19 cellular contexts compared by ENCODE assay signal in genomic region chr2:121120411-121120810, GRCh38.
"Had no signal": no experiment of that assay in that cellular context is flagged by ENCODE, and none has a peak within 500 bp of the region (broad histone marks: within the 10 kb centered on the region; RNA-seq: fewer than 3 reads in every experiment).

No MANE protein-coding gene starts in this region.

- DNase-seq: stimulated activated CD4-positive, alpha-beta T cell treated with anti-CD3 and anti-CD28 coated beads, Interleukin-2, amount 100 ng/mL, for 48 hours; stimulated activated CD4-positive, alpha-beta T cell treated with anti-CD3 and anti-CD28 coated beads, Interleukin-4, amount 100 ng/mL, for 1 hour; stimulated activated CD4-positive, alpha-beta T cell treated with anti-CD3 and anti-CD28 coated beads, Interleukin-4, amount 100 ng/mL, for 24 hours; stimulated activated CD4-positive, alpha-beta T cell treated with anti-CD3 and anti-CD28 coated beads, Interleukin-4, amount 100 ng/mL, for 4 hours; stimulated activated CD8-positive, alpha-beta memory T cell treated with anti-CD3 and anti-CD28 coated beads, Interleukin-4, amount 100 ng/mL, for 48 hours; stimulated activated naive B cell treated with anti-CD40 and anti-IgM and Interleukin-4, amounts not matched to agents 10 μg/mL and 1 μg/mL and 100 μg/mL, for 72 hours; stimulated activated naive CD4-positive, alpha-beta T cell; stimulated activated naive CD4-positive, alpha-beta T cell treated with Interleukin-2 at 50 U/mL for 16 hours; stimulated activated naive CD8-positive, alpha-beta T cell treated with anti-CD3 and anti-CD28 coated beads, Interleukin-15, amount 100 ng/mL, for 72 hours; stimulated activated naive CD8-positive, alpha-beta T cell treated with anti-CD3 and anti-CD28 coated beads, Interleukin-15, Interleukin-2, amounts not matched to agents 100 U/mL and 50 U/mL, for 24 hours; stomach; substantia nigra; testis; thyroid gland; transverse colon; trophoblast cell; upper lobe of left lung; upper lobe of right lung; uterus had no signal
